ENCODE assay signal across 29 cellular contexts in genomic region chr2:133894429-133894828, GRCh38.
"Had no signal": no experiment of that assay in that cellular context is flagged by ENCODE, and none has a peak within 500 bp of the region (broad histone marks: within the 10 kb centered on the region; RNA-seq: fewer than 3 reads in every experiment).

No MANE protein-coding gene starts in this region.

- H3K27me3 ChIP-seq: SJCRH30 had no signal

- H3K4me1 ChIP-seq: SJCRH30 had no signal

- H3K36me3 Mint-ChIP-seq: activated CD4-positive, alpha-beta memory T cell treated with anti-CD3 and anti-CD28 coated beads for 36 hours; activated naive CD4-positive, alpha-beta T cell treated with anti-CD3 and anti-CD28 coated beads, Interleukin-2, amount 10 ng/mL, durations not matched to agents 7 days and 5 days; activated naive CD8-positive, alpha-beta T cell; brain had no signal

- H3K27ac ChIP-seq: SJCRH30, SK-N-MC had no signal

- DNase-seq: activated CD4-positive, alpha-beta memory T cell treated with anti-CD3 and anti-CD28 coated beads for 36 hours; activated CD4-positive, alpha-beta T cell treated with anti-CD3 and anti-CD28 coated beads, Interleukin-2, amount 10 ng/mL, durations not matched to agents 7 days and 5 days; activated CD8-positive, alpha-beta memory T cell treated with anti-CD3 and anti-CD28 coated beads, Interleukin-2, amount 50 U/mL, for 4 hours; activated effector memory CD4-positive, alpha-beta T cell treated with Interleukin-2 at 50 U/mL for 16 hours; activated naive CD4-positive, alpha-beta T cell treated with anti-CD3 and anti-CD28 coated beads, Interleukin-2, amount 10 ng/mL, durations not matched to agents 7 days and 5 days; activated naive CD8-positive, alpha-beta T cell treated with anti-CD3 and anti-CD28 coated beads, Interleukin-2, amount 50 U/mL, for 24 hours; activated T-cell treated with anti-CD3 and anti-CD28 coated beads for 4 hours; activated T-cell treated with anti-CD3 and anti-CD28 coated beads, Interleukin-2, amount 50 U/mL, for 4 hours; anterior cingulate cortex; caudate nucleus; cerebellar nuclear complex; Karpas-422; NCI-H1105; NCI-H1417 treated with DMSO at 0.1 percent for 48 hours; NCI-H187 treated with DMSO at 0.1 percent for 48 hours; NCI-H2081 treated with DMSO at 0.1 percent for 48 hours; NCI-H226; NCI-H446 treated with DMSO at 0.1 percent for 48 hours; NCI-H524; NCI-H69; NCI-H82; SHP77; SJCRH30; T1000 had no signal

- H3K9me3 ChIP-seq: SJCRH30 had no signal

- H3K4me3 ChIP-seq: SJCRH30, SK-N-MC had no signal

- H3K27ac Mint-ChIP-seq: activated CD4-positive, alpha-beta memory T cell treated with anti-CD3 and anti-CD28 coated beads for 36 hours; activated CD4-positive, alpha-beta T cell treated with anti-CD3 and anti-CD28 coated beads, Interleukin-2, amount 10 ng/mL, durations not matched to agents 7 days and 5 days; activated naive CD4-positive, alpha-beta T cell treated with anti-CD3 and anti-CD28 coated beads, Interleukin-2, amount 10 ng/mL, durations not matched to agents 7 days and 5 days; activated naive CD8-positive, alpha-beta T cell; activated naive CD8-positive, alpha-beta T cell treated with anti-CD3 and anti-CD28 coated beads, Interleukin-2, amount 50 U/mL, for 24 hours; activated T-helper 1 cell treated with anti-CD3 and anti-CD28 coated beads, Interleukin-12 subunit alpha, Interleukin-12 subunit beta, Interleukin-2, Interleukin-4 antibody, amounts not matched to agents 30 ng/mL and 10 ng/mL and 1 ng/mL, durations not matched to agents 14 hours and 24 hours and 36 hours; brain had no signal

- H3K36me3 ChIP-seq: SJCRH30 had no signal

- ATAC-seq: activated naive CD8-positive, alpha-beta T cell treated with anti-CD3 and anti-CD28 coated beads, Interleukin-2, amount 50 U/mL, for 24 hours; activated T-cell treated with anti-CD3 and anti-CD28 coated beads, Interleukin-2, amount 50 U/mL, for 4 hours; Panc1 had no signal

- H3K4me1 Mint-ChIP-seq: activated CD4-positive, alpha-beta T cell treated with anti-CD3 and anti-CD28 coated beads, Interleukin-2, amount 10 ng/mL, durations not matched to agents 7 days and 5 days; activated naive CD4-positive, alpha-beta T cell treated with anti-CD3 and anti-CD28 coated beads, Interleukin-2, amount 10 ng/mL, durations not matched to agents 7 days and 5 days; activated naive CD8-positive, alpha-beta T cell treated with anti-CD3 and anti-CD28 coated beads, Interleukin-2, amount 50 U/mL, for 24 hours; brain had no signal

- H3K9me3 Mint-ChIP-seq: activated CD4-positive, alpha-beta T cell treated with anti-CD3 and anti-CD28 coated beads, Interleukin-2, amount 10 ng/mL, durations not matched to agents 7 days and 5 days; activated T-helper 1 cell treated with anti-CD3 and anti-CD28 coated beads, Interleukin-12 subunit alpha, Interleukin-12 subunit beta, Interleukin-2, Interleukin-4 antibody, amounts not matched to agents 30 ng/mL and 10 ng/mL and 1 ng/mL, durations not matched to agents 14 hours and 24 hours and 36 hours had no signal

- H3K4me3 Mint-ChIP-seq: activated CD4-positive, alpha-beta memory T cell treated with anti-CD3 and anti-CD28 coated beads for 36 hours; activated CD4-positive, alpha-beta T cell treated with anti-CD3 and anti-CD28 coated beads, Interleukin-2, amount 10 ng/mL, durations not matched to agents 7 days and 5 days; activated naive CD4-positive, alpha-beta T cell treated with anti-CD3 and anti-CD28 coated beads, Interleukin-2, amount 10 ng/mL, durations not matched to agents 7 days and 5 days; activated naive CD8-positive, alpha-beta T cell; activated naive CD8-positive, alpha-beta T cell treated with anti-CD3 and anti-CD28 coated beads, Interleukin-2, amount 50 U/mL, for 24 hours; activated T-cell treated with anti-CD3 and anti-CD28 coated beads, Interleukin-2, amount 50 U/mL, for 4 hours; activated T-helper 1 cell treated with anti-CD3 and anti-CD28 coated beads, Interleukin-12 subunit alpha, Interleukin-12 subunit beta, Interleukin-2, Interleukin-4 antibody, amounts not matched to agents 30 ng/mL and 10 ng/mL and 1 ng/mL, durations not matched to agents 14 hours and 24 hours and 36 hours; brain had no signal
